Comparison of ENCODE assay signal across 8 cellular contexts in genomic region chr9:70419546-70420266, GRCh38. TPM values are rescaled to one million over a fixed set of nuclear protein-coding genes. Genes with fewer than 3 reads are reported as not detected.
DNase-seq lines count a peak whose midpoint lies in the region; ATAC-seq and TF ChIP-seq lines count a peak whose summit lies in the region.

No MANE protein-coding gene starts in this region.

- H3K27me3 Mint-ChIP-seq in activated CD4-positive, alpha-beta T cell treated with anti-CD3 and anti-CD28 coated beads, Interleukin-2, amount 10 ng/mL, durations not matched to agents 24 days and 14 days, result no peaks in the 10 kb centered on the region
- H3K27me3 Mint-ChIP-seq in dendritic cell treated with granulocyte-macrophage colony-stimulating factor and Interleukin-4, amounts not matched to agents 40 ng/mL and 50 ng/mL, for 4 days, result no peaks in the 10 kb centered on the region

- H3K4me3 ChIP-seq in BJ (ENCODE audit: low read depth, low read length), result peak overlapping the region; percentile 50
- peak overlapping the region; percentile 39 to 61 (median 55) for H3K4me3 ChIP-seq in liver (ENCODE audit: low read depth in 1 of 3, low read length in 3 of 3)

- POLR2A ChIA-PET in BJ (lab: Charles Lee), result interaction anchor here (0.6 to 1.1 kb wide), 8 partner anchors 14 to 399 kb away, joined by 3 to 9 read pairs (median 4); no protein-coding TSS in a partner anchor

- H3K9me3 Mint-ChIP-seq in activated CD4-positive, alpha-beta T cell treated with anti-CD3 and anti-CD28 coated beads, Interleukin-2, amount 10 ng/mL, durations not matched to agents 24 days and 14 days, result no peaks in the 10 kb centered on the region
- no peaks in the 10 kb centered on the region for H3K9me3 Mint-ChIP-seq in dendritic cell treated with granulocyte-macrophage colony-stimulating factor and Interleukin-4, amounts not matched to agents 40 ng/mL and 50 ng/mL, for 4 days

- H3K9ac ChIP-seq in liver (ENCODE audit: low read depth in 1 of 2, low read length in 2 of 2), result peak overlapping the region; percentile 58 to 90

- peaks cover 46% of the 10 kb centered on the region for H3K4me1 Mint-ChIP-seq in activated CD4-positive, alpha-beta T cell treated with anti-CD3 and anti-CD28 coated beads, Interleukin-2, amount 10 ng/mL, durations not matched to agents 24 days and 14 days
- peaks cover 49% of the 10 kb centered on the region for H3K4me1 Mint-ChIP-seq in dendritic cell treated with granulocyte-macrophage colony-stimulating factor and Interleukin-4, amounts not matched to agents 40 ng/mL and 50 ng/mL, for 4 days (ENCODE audit: low read depth)

- WGBS in liver, result under 1% methylated on average over 43 of the region's 43 CpGs

- no peaks in the 10 kb centered on the region for H3K36me3 Mint-ChIP-seq in activated CD4-positive, alpha-beta T cell treated with anti-CD3 and anti-CD28 coated beads, Interleukin-2, amount 10 ng/mL, durations not matched to agents 24 days and 14 days (ENCODE audit: low read depth)
- peaks cover 6% of the 10 kb centered on the region for H3K36me3 Mint-ChIP-seq in dendritic cell treated with granulocyte-macrophage colony-stimulating factor and Interleukin-4, amounts not matched to agents 40 ng/mL and 50 ng/mL, for 4 days (ENCODE audit: low read depth)

- intact Hi-C loops in activated CD4-positive, alpha-beta T cell treated with anti-CD3 and anti-CD28 coated beads, Interleukin-2, amount 10 ng/mL, durations not matched to agents 24 days and 14 days (cut with micrococcal nuclease), result loop anchor here (1.0 to 10.0 kb wide), 13 partner anchors 7 to 1945 kb away; partner anchors contain the start of genes ABHD17B, C9orf85, CFAP95 and TJP2
- intact Hi-C loops in dendritic cell treated with granulocyte-macrophage colony-stimulating factor and Interleukin-4, amounts not matched to agents 40 ng/mL and 50 ng/mL, for 4 days (cut with micrococcal nuclease), result loop anchor here (1.0 to 10.0 kb wide), 6 partner anchors 7 to 1495 kb away; partner anchors contain the start of genes ABHD17B and C9orf85

- H3K27me3 ChIP-seq in BJ (ENCODE audit: control insufficient read depth, insufficient read depth, low read length) (no peaks in the 10 kb centered on the region), liver (ENCODE audit: control insufficient read depth in 4 of 4, insufficient read depth in 4 of 4, low read length in 3 of 4) (no peaks in the 10 kb centered on the region)

- H3K4me1 ChIP-seq in liver (ENCODE audit: control insufficient read depth in 4 of 4, insufficient read depth in 4 of 4, low read length in 3 of 4), result peaks cover 5 to 49% (median 16%) of the 10 kb centered on the region in 4 donors

- CTCF ChIA-PET in BJ (lab: Yijun Ruan, JAX), result interaction anchor here (0.7 to 4.1 kb wide), 8 partner anchors 11 to 181 kb away, joined by 3 to 31 read pairs (median 4); no protein-coding TSS in a partner anchor

- TF ChIP-seq CTCF in BJ (IDR thresholded peaks at IDR 0.05; ENCODE audit: insufficient read depth, low read depth, low read length) (no peak), liver (IDR thresholded peaks at IDR 0.05; ENCODE audit: low read depth, low read length, missing input control) (peak; percentile 5)

- peak overlapping the region; percentile 97 for H3K27ac Mint-ChIP-seq in activated CD4-positive, alpha-beta T cell treated with anti-CD3 and anti-CD28 coated beads, Interleukin-2, amount 10 ng/mL, durations not matched to agents 24 days and 14 days
- H3K27ac Mint-ChIP-seq in dendritic cell treated with granulocyte-macrophage colony-stimulating factor and Interleukin-4, amounts not matched to agents 40 ng/mL and 50 ng/mL, for 4 days, result peak overlapping the region; percentile 96

- H3K36me3 ChIP-seq in BJ (ENCODE audit: control insufficient read depth, insufficient read depth, low read length), result no peaks in the 10 kb centered on the region
- no peaks in the 10 kb centered on the region for H3K36me3 ChIP-seq in liver (ENCODE audit: control insufficient read depth in 4 of 4, insufficient read depth in 3 of 4, low read depth in 1 of 4, low read length in 3 of 4)

- DNase-seq in BJ (ENCODE audit: low read depth), result peak; percentile 80
- peak; percentile 77 to 90 for DNase-seq in NCI-H526 (lab: John Stamatoyannopoulos, UW)
- peak; percentile 93 for DNase-seq in activated CD4-positive, alpha-beta T cell treated with anti-CD3 and anti-CD28 coated beads, Interleukin-2, amount 10 ng/mL, durations not matched to agents 24 days and 14 days
- DNase-seq in stimulated activated CD4-positive, alpha-beta T cell treated with anti-CD3 and anti-CD28 coated beads, Interleukin-2, amount 100 ng/mL, for 48 hours, result peak; percentile 69 to 77

- ATAC-seq in GM19328 (IDR thresholded peaks at IDR 0.05; ENCODE audit: unreplicated experiment), result peak; percentile 35
- peak; percentile 42 for ATAC-seq in HG03460 (IDR thresholded peaks at IDR 0.05; ENCODE audit: unreplicated experiment)

- no peak for TF ChIP-seq RAD21 in liver (IDR thresholded peaks at IDR 0.05)

- peak overlapping the region; percentile 89 for H3K4me3 Mint-ChIP-seq in activated CD4-positive, alpha-beta T cell treated with anti-CD3 and anti-CD28 coated beads, Interleukin-2, amount 10 ng/mL, durations not matched to agents 24 days and 14 days
- H3K4me3 Mint-ChIP-seq in dendritic cell treated with granulocyte-macrophage colony-stimulating factor and Interleukin-4, amounts not matched to agents 40 ng/mL and 50 ng/mL, for 4 days, result peak overlapping the region; percentile 92

- no peaks in the 10 kb centered on the region for H3K9me3 ChIP-seq in liver (ENCODE audit: control insufficient read depth in 4 of 4, low read length in 3 of 4)

- H3K27ac ChIP-seq in liver (ENCODE audit: low read depth in 1 of 2, low read length in 2 of 2), result peak overlapping the region; percentile 100

TF ChIP-seq in liver, 16 proteins besides CTCF, POLR2A, EP300 and RAD21 (continues in another document):
- TF ChIP-seq ZBTB33 (IDR thresholded peaks at IDR 0.05) (no peak), JUND (IDR thresholded peaks at IDR 0.05) (peak; percentile 40 to 67), MAX (IDR thresholded peaks at IDR 0.05) (no peak), NR2F2 (IDR thresholded peaks at IDR 0.05) (no peak), TAF1 (conservative IDR thresholded peaks at IDR 0.05) (peak; percentile 71), YY1 (IDR thresholded peaks at IDR 0.05) (peak; percentile 9), FOXA1 (IDR thresholded peaks at IDR 0.05) (no peak), SP1 (IDR thresholded peaks at IDR 0.05) (peak; percentile 62), GABPA (IDR thresholded peaks at IDR 0.05 in 1 of 2, conservative IDR thresholded peaks at IDR 0.05 in 1 of 2) (peak in 1 of 2 donors; percentile 14), RXRA (IDR thresholded peaks at IDR 0.05) (peak; percentile 37 to 56), ATF3 (IDR thresholded peaks at IDR 0.05) (peak; percentile 84), HNF4A (conservative IDR thresholded peaks at IDR 0.05) (peak; percentile 2 to 41), HNF4G (IDR thresholded peaks at IDR 0.05) (peak; percentile 6), FOXA2 (IDR thresholded peaks at IDR 0.05) (no peak), EGR1 (IDR thresholded peaks at IDR 0.05; ENCODE audit: low read depth in 2 of 2) (peak; percentile 57 to 92)

RNA-seq across cellular contexts. Expression of gene KLF9, which starts 5.2 kb away (rescaled TPM):
- polyA plus RNA-seq in BJ (2011; rRNA removed), result 29.2 and 32.7 TPM in 2 replicates
- polyA minus RNA-seq in BJ (2011; rRNA and poly(A)+ RNA removed), result 29.0 TPM in 2 replicates
- 16.3 and 16.5 TPM in 2 replicates for total RNA-seq in activated CD4-positive, alpha-beta T cell treated with anti-CD3 and anti-CD28 coated beads, Interleukin-2, amount 10 ng/mL, durations not matched to agents 24 days and 14 days
- total RNA-seq in liver, result 10 to 100 TPM in 1 of 2 donors, 1 to 10 TPM in 1; 2.2 to 77.0 TPM
- 10 to 100 TPM; 15.0 to 18.4 TPM for polyA plus RNA-seq in liver

Comparison
In these comparisons a context has a peak if more than half of its experiments do, and no peak if none do; other contexts are left out.
1. Peak in every context shown above with its lines: DNase-seq, ATAC-seq, H3K4me3 ChIP-seq and H3K27ac ChIP-seq.